Comparison of ENCODE assay signal across 10 cellular contexts in the genomic region with DNA sequence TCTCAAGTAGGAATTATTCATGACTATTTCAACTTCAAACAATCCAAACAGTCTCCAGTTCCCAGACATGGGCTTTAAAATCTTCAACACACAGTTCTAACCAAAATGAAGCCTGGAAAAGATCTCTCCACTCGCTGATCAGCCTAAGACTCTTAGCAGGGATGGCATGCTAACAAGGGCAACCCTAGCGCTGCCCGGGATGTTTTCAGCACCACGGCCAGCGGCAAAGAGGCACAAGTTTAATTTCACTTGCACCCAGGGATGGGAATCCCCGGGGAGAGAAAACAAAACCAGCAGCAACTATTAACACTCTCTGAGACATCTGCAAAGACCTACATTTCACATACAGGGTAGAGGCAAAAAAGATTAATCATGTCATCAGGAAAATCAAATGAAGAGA. TPM values are rescaled to one million over a fixed set of nuclear protein-coding genes. Genes with fewer than 3 reads are reported as not detected.
DNase-seq lines count a peak whose midpoint lies in the region; ATAC-seq and TF ChIP-seq lines count a peak whose summit lies in the region.
"Had no signal": no experiment of that assay in that cellular context is flagged by ENCODE, and none has a peak within 500 bp of the region (broad histone marks: within the 10 kb centered on the region; RNA-seq: fewer than 3 reads in every experiment).

No MANE protein-coding gene starts in this region.

- H3K4me2 ChIP-seq in osteoblast (ENCODE audit: insufficient read depth, low read length), result no peak overlapping the region

- intact Hi-C loops in activated CD4-positive, alpha-beta T cell treated with anti-CD3 and anti-CD28 coated beads for 36 hours (cut with DNase I, micrococcal nuclease), result loop anchor here in 1 of 2 experiments (1.0 kb wide), 1 partner anchor 21 kb away; no protein-coding TSS in a partner anchor
- intact Hi-C loops in CD14-positive monocyte (cut with micrococcal nuclease), result no loop called here

- H3K9me3 Mint-ChIP-seq in activated CD4-positive, alpha-beta T cell treated with anti-CD3 and anti-CD28 coated beads for 36 hours (ENCODE audit: low read depth), result no peaks in the 10 kb centered on the region
- no peaks in the 10 kb centered on the region for H3K9me3 Mint-ChIP-seq in CD14-positive monocyte
- H3K9me3 Mint-ChIP-seq in CD8-positive, alpha-beta memory T cell, result no peaks in the 10 kb centered on the region

- peaks cover 5% of the 10 kb centered on the region for H4K20me1 ChIP-seq in osteoblast (ENCODE audit: insufficient read depth, low read length)

- no peaks in the 10 kb centered on the region for H3K4me1 Mint-ChIP-seq in activated CD4-positive, alpha-beta T cell treated with anti-CD3 and anti-CD28 coated beads for 36 hours
- H3K4me1 Mint-ChIP-seq in CD14-positive monocyte, result no peaks in the 10 kb centered on the region
- no peaks in the 10 kb centered on the region for H3K4me1 Mint-ChIP-seq in CD8-positive, alpha-beta memory T cell

- in situ Hi-C loops in astrocyte of the spinal cord (cut with HindIII; ENCODE audit: low sequenced_read_pairs), result no loop called here

- H3K27ac ChIP-seq in osteoblast (ENCODE audit: low read depth, low read length), result no peak overlapping the region
- H3K27ac ChIP-seq in CD8-positive, alpha-beta memory T cell (ENCODE audit: low read depth, low read length), result no peak overlapping the region
- H3K27ac ChIP-seq: pancreas had no signal

- no peak overlapping the region for H3K4me3 ChIP-seq in astrocyte of the spinal cord (ENCODE audit: low read depth, low read length)
- H3K4me3 ChIP-seq in osteoblast (ENCODE audit: insufficient read depth, low read length), result no peak overlapping the region
- no peak overlapping the region for H3K4me3 ChIP-seq in CD8-positive, alpha-beta memory T cell (ENCODE audit: low read length)
- H3K4me3 ChIP-seq: pancreas had no signal

- TF ChIP-seq CTCF in astrocyte of the spinal cord (IDR thresholded peaks at IDR 0.05; ENCODE audit: low read depth, low read length), result no peak
- TF ChIP-seq CTCF in osteoblast (IDR thresholded peaks at IDR 0.05; ENCODE audit: extremely low read depth, low read depth, low read length), result no peak
- TF ChIP-seq CTCF in CD14-positive monocyte (IDR thresholded peaks at IDR 0.05), result no peak

- H3K9me3 ChIP-seq in osteoblast (ENCODE audit: low read depth, low read length), result no peaks in the 10 kb centered on the region
- H3K9me3 ChIP-seq in CD8-positive, alpha-beta memory T cell (ENCODE audit: low read length), result no peaks in the 10 kb centered on the region
- H3K9me3 ChIP-seq: pancreas had no signal

- peak; percentile 47 for DNase-seq in activated CD4-positive, alpha-beta T cell treated with anti-CD3 and anti-CD28 coated beads for 36 hours
- no peak for DNase-seq in activated CD4-positive, alpha-beta T cell treated with anti-CD3 and anti-CD28 coated beads, Interleukin-2, amount 50 U/mL, for 1 hour
- peak; percentile 22 for DNase-seq in M059J (ENCODE audit: low read depth)
- DNase-seq in astrocyte of the spinal cord (ENCODE audit: low read depth, low spot score), result peak; percentile 3
- DNase-seq in osteoblast (ENCODE audit: insufficient read length, low spot score, missing footprints), result peak; percentile 87
- no peak for DNase-seq in CD14-positive monocyte (ENCODE audit: low spot score)
- no peak for DNase-seq in CD8-positive, alpha-beta memory T cell
- DNase-seq: pancreas had no signal

- H3K27me3 ChIP-seq in osteoblast (ENCODE audit: insufficient read depth, low read length), result no peaks in the 10 kb centered on the region
- H3K27me3 ChIP-seq in CD8-positive, alpha-beta memory T cell (ENCODE audit: insufficient read depth, low read length, poor library complexity, severe bottlenecking), result no peaks in the 10 kb centered on the region
- H3K27me3 ChIP-seq: pancreas had no signal

- no peaks in the 10 kb centered on the region for H3K36me3 ChIP-seq in osteoblast (ENCODE audit: insufficient read depth, low read length)
- H3K36me3 ChIP-seq in CD8-positive, alpha-beta memory T cell (ENCODE audit: insufficient read depth, low read length), result no peaks in the 10 kb centered on the region
- H3K36me3 ChIP-seq: pancreas had no signal

- no peaks in the 10 kb centered on the region for H3K79me2 ChIP-seq in osteoblast (ENCODE audit: insufficient read depth, low read length)

- POLR2A ChIA-PET in activated CD4-positive, alpha-beta T cell treated with anti-CD3 and anti-CD28 coated beads for 36 hours (lab: Charles Lee), result no interaction called here
- POLR2A ChIA-PET in CD8-positive, alpha-beta memory T cell (lab: Charles Lee), result no interaction called here

- no peak for ATAC-seq in activated CD4-positive, alpha-beta T cell treated with anti-CD3 and anti-CD28 coated beads for 36 hours
- no peak for ATAC-seq in GM19452 (IDR thresholded peaks at IDR 0.05; ENCODE audit: unreplicated experiment)
- ATAC-seq: pancreas had no signal

- no peak overlapping the region for H3K4me3 Mint-ChIP-seq in activated CD4-positive, alpha-beta T cell treated with anti-CD3 and anti-CD28 coated beads for 36 hours
- no peak overlapping the region for H3K4me3 Mint-ChIP-seq in CD14-positive monocyte
- H3K4me3 Mint-ChIP-seq in CD8-positive, alpha-beta memory T cell, result no peak overlapping the region
- H3K4me3 Mint-ChIP-seq: brain had no signal

- CTCF ChIA-PET in activated CD4-positive, alpha-beta T cell treated with anti-CD3 and anti-CD28 coated beads for 36 hours (lab: Charles Lee), result interaction anchor here (1.0 kb wide), 1 partner anchor 126 kb away, joined by 3 read pairs; no protein-coding TSS in a partner anchor
- CTCF ChIA-PET in CD8-positive, alpha-beta memory T cell (lab: Charles Lee), result no interaction called here

- H2AFZ ChIP-seq in osteoblast (ENCODE audit: low read length), result no peak overlapping the region

- H3K27ac Mint-ChIP-seq in activated CD4-positive, alpha-beta T cell treated with anti-CD3 and anti-CD28 coated beads for 36 hours, result no peak overlapping the region
- H3K27ac Mint-ChIP-seq in CD14-positive monocyte, result no peak overlapping the region
- H3K27ac Mint-ChIP-seq in CD8-positive, alpha-beta memory T cell, result no peak overlapping the region
- H3K27ac Mint-ChIP-seq: brain had no signal

- no peaks in the 10 kb centered on the region for H3K36me3 Mint-ChIP-seq in activated CD4-positive, alpha-beta T cell treated with anti-CD3 and anti-CD28 coated beads for 36 hours (ENCODE audit: low read depth)
- H3K36me3 Mint-ChIP-seq in CD14-positive monocyte, result no peaks in the 10 kb centered on the region
- H3K36me3 Mint-ChIP-seq in CD8-positive, alpha-beta memory T cell, result no peaks in the 10 kb centered on the region
- H3K36me3 Mint-ChIP-seq: brain had no signal

- no peaks in the 10 kb centered on the region for H3K4me1 ChIP-seq in osteoblast (ENCODE audit: insufficient read depth, low read length)
- H3K4me1 ChIP-seq in CD8-positive, alpha-beta memory T cell (ENCODE audit: insufficient read depth, low read length), result no peaks in the 10 kb centered on the region
- H3K4me1 ChIP-seq: pancreas had no signal

- H3K27me3 Mint-ChIP-seq in activated CD4-positive, alpha-beta T cell treated with anti-CD3 and anti-CD28 coated beads for 36 hours, result peaks cover 12% of the 10 kb centered on the region
- H3K27me3 Mint-ChIP-seq in CD14-positive monocyte (ENCODE audit: low read depth in 3 of 3), result peaks cover 2 to 17% (median 7%) of the 10 kb centered on the region in 3 donors
- H3K27me3 Mint-ChIP-seq in CD8-positive, alpha-beta memory T cell, result peaks cover 12 to 39% of the 10 kb centered on the region in 2 donors

RNA-seq across cellular contexts. Expression of a gene that starts 43.0 kb away (rescaled TPM):
- under 1 TPM; 0.25 to 0.35 TPM for total RNA-seq in activated CD4-positive, alpha-beta T cell treated with anti-CD3 and anti-CD28 coated beads for 36 hours
- total RNA-seq in M059J (2014; rRNA removed; shearing (Covaris generic)), result 3.2 and 8.5 TPM in 2 replicates
- 1.4 and 2.1 TPM in 2 replicates for total RNA-seq in osteoblast
- polyA plus RNA-seq in CD14-positive monocyte, result under 1 TPM in 1 of 2 donors, not detected in 1; 0.09 TPM
- under 1 TPM; 0.20 to 0.42 TPM for total RNA-seq in CD8-positive, alpha-beta memory T cell
- not detected for polyA plus RNA-seq in CD8-positive, alpha-beta memory T cell

Comparison
In these comparisons a context has a peak if more than half of its experiments do, and no peak if none do; other contexts are left out.
1. DNase-seq: peak in activated CD4-positive, alpha-beta T cell treated with anti-CD3 and anti-CD28 coated beads for 36 hours (single experiment), M059J (single experiment), astrocyte of the spinal cord (single experiment) and osteoblast (single experiment); none in activated CD4-positive, alpha-beta T cell treated with anti-CD3 and anti-CD28 coated beads, Interleukin-2, amount 50 U/mL, for 1 hour (single experiment), CD14-positive monocyte (single experiment) and CD8-positive, alpha-beta memory T cell (0 of 5).